In the genomic region with DNA sequence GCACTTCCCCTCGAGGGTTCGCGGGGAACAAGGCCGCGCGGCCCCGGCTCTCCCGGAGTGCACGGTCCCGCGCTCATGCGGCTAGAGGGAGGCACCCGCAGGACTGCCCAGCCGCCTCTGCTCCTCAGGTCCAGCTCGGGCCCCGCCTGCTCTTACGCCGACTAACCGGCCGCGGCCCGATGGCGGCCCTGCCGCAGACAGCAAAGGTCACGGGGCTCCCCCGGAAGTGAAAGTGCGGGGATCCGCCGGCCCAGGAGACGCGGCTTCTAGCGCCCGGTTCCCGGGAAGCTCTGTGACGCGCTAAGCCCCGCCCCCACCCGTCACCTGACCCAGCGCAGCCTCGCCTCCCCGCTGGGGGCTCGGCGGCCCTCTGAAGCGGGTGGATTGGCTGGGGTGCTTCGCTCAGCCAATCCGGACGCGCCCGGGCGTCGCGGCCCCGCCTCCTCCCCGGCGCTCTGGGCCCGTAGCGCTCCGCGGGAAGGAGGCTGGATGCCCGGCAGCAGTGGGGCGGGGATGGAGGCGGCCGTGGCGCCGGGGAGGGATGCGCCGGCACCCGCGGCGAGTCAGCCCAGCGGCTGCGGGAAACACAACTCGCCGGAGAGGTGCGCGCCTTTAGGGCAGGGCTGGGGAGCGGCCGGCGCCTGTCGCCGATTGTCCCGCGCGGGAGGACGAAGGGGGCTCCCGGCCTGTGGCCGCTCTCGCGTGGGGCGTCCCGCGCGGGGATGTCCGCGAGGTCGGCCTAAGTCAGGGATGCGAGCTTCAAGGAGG, we compare ENCODE assay signal across 8 cellular contexts. TPM values are rescaled to one million over a fixed set of nuclear protein-coding genes. Genes with fewer than 3 reads are reported as not detected.
A peak's percentile ranks its signal among the peaks of the same experiment; 100 is the strongest.
DNase-seq lines count a peak whose midpoint lies in the region; ATAC-seq, FAIRE-seq and TF ChIP-seq lines count a peak whose summit lies in the region.

A gene with protein sequence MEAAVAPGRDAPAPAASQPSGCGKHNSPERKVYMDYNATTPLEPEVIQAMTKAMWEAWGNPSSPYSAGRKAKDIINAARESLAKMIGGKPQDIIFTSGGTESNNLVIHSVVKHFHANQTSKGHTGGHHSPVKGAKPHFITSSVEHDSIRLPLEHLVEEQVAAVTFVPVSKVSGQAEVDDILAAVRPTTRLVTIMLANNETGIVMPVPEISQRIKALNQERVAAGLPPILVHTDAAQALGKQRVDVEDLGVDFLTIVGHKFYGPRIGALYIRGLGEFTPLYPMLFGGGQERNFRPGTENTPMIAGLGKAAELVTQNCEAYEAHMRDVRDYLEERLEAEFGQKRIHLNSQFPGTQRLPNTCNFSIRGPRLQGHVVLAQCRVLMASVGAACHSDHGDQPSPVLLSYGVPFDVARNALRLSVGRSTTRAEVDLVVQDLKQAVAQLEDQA (plus strand): TSS at position 460 of the 768 bp plus-strand sequence. CDS start 54 bp downstream, at position 514.

- H4K20me1 ChIP-seq in IMR-90 (ENCODE audit: insufficient read depth, low read length) = no peaks in the 10 kb centered on the region

- no peak within 1 kb of the TSS for H2BK20ac ChIP-seq in IMR-90 (ENCODE audit: low read depth, low read length)

- H3K9me1 ChIP-seq in IMR-90 (ENCODE audit: insufficient read depth, low read length) = no peaks in the 10 kb centered on the region; the same call in 1 of the 2 replicates

- H3K9ac ChIP-seq in IMR-90 (ENCODE audit: low read depth, low read length) = peak within 1 kb of the TSS; percentile 91

- in situ Hi-C loops in IMR-90 (cut with MboI; ENCODE audit: low sequenced_read_pairs) = no loop called here

- H2BK15ac ChIP-seq in IMR-90 (ENCODE audit: low read depth, low read length) = no peak within 1 kb of the TSS

- DNase-seq in D721Med (ENCODE audit: insufficient read length, low spot score) (peak; percentile 94), IMR-90 (peak; percentile 96), OCI-M1 (lab: John Stamatoyannopoulos, UW) (peak; percentile 98), activated T-cell treated with anti-CD3 and anti-CD28 coated beads for 24 hours (ENCODE audit: low read depth) (peak; percentile 95), epithelial cell of esophagus (ENCODE audit: low read depth) (peak; percentile 99), mucosa of descending colon (peak; percentile 96 to 99 (median 98))
- peak; percentile 96 for DNase-seq in stimulated activated CD8-positive, alpha-beta memory T cell treated with anti-CD3 and anti-CD28 coated beads, Interleukin-4, amount 100 ng/mL, for 24 hours (ENCODE audit: low read depth)

- peak within 1 kb of the TSS; percentile 66 for H3K18ac ChIP-seq in IMR-90 (ENCODE audit: low read depth, low read length)

- CTCF ChIA-PET in IMR-90 (lab: Yijun Ruan, JAX) = interaction anchor here (1.4 kb wide), 1 partner anchor 15 kb away, joined by 4 read pairs; no protein-coding TSS in a partner anchor

- POLR2A ChIA-PET in IMR-90 (lab: Charles Lee; ENCODE audit: unreplicated experiment) = interaction anchor here (0.6 kb wide), 1 partner anchor 674 kb away, joined by 3 read pairs; no protein-coding TSS in a partner anchor

- peak within 1 kb of the TSS; percentile 87 for H4K5ac ChIP-seq in IMR-90 (ENCODE audit: low read depth, low read length)

- no peaks in the 10 kb centered on the region for H3K27me3 ChIP-seq in IMR-90 (ENCODE audit: control insufficient read depth, insufficient read depth, low read length)

- no peaks in the 10 kb centered on the region for H3K9me3 ChIP-seq in IMR-90 (ENCODE audit: control insufficient read depth, insufficient read depth, low read length)
- H3K9me3 ChIP-seq in mucosa of descending colon = no peaks in the 10 kb centered on the region

- H3K14ac ChIP-seq in IMR-90 (replicated peaks; ENCODE audit: low read depth, low read length) = peak within 1 kb of the TSS; percentile 78

- TF ChIP-seq CTCF in D721Med (IDR thresholded peaks at IDR 0.05; ENCODE audit: insufficient read depth, missing control alignments) = no peak
- no peak for TF ChIP-seq CTCF in IMR-90 (conservative IDR thresholded peaks at IDR 0.05; ENCODE audit: low read depth, low read length)
- TF ChIP-seq CTCF in epithelial cell of esophagus (IDR thresholded peaks at IDR 0.05; ENCODE audit: insufficient read depth, low read depth, low read length, missing control alignments) = no peak
- no peak for TF ChIP-seq CTCF in mucosa of descending colon (IDR thresholded peaks at IDR 0.05)

- peak within 1 kb of the TSS; percentile 97 for H2AFZ ChIP-seq in IMR-90 (replicated peaks; ENCODE audit: low read length, poor library complexity)

- H3K4ac ChIP-seq in IMR-90 (ENCODE audit: low read depth, low read length) = peak within 1 kb of the TSS; percentile 90

- H3K79me1 ChIP-seq in IMR-90 (ENCODE audit: low read depth in 1 of 2, low read length in 2 of 2) = peaks cover 8 to 36% of the 10 kb centered on the region in 2 experiments

- peak within 1 kb of the TSS; percentile 88 for H2AK9ac ChIP-seq in IMR-90 (replicated peaks; ENCODE audit: low read depth, low read length, poor library complexity)

- TF ChIP-seq POLR2A in IMR-90 (IDR thresholded peaks at IDR 0.05; ENCODE audit: low read depth, low read length) = peak; percentile 85

- ATAC-seq in GM21526 (IDR thresholded peaks at IDR 0.05; ENCODE audit: low FRiP score, unreplicated experiment) (peak; percentile 97), IMR-90 (ENCODE audit: low read depth) (peak; percentile 98), mucosa of descending colon (peak; percentile 98)

- H2BK120ac ChIP-seq in IMR-90 (ENCODE audit: low read depth, low read length) = peak within 1 kb of the TSS; percentile 44; the same call in 1 of the 2 replicates

- BruUV-seq in IMR-90 (replicated peaks; lab: Mats Ljungman, UMichigan) = no TSS peak

- 0% methylated on average over 22 of the region's 97 CpGs; no CpG with 5 or more reads in 1 of the 2 experiments for WGBS in IMR-90 (ENCODE audit: extremely low coverage in 2 of 2, insufficient read length in 1 of 2), 2 experiments

- dilution Hi-C loops in IMR-90 (cut with HindIII; ENCODE audit: low sequenced_read_pairs, unreplicated experiment) = no loop called here

- no peak for FAIRE-seq in D721Med (lab: Jason Lieb, UNC)

- no peaks in the 10 kb centered on the region; the same call in 1 of the 2 replicates for H3K36me3 ChIP-seq in IMR-90 (ENCODE audit: control insufficient read depth, insufficient read depth, low read length)
- no peaks in the 10 kb centered on the region for H3K36me3 ChIP-seq in mucosa of descending colon (ENCODE audit: low read depth)

- TF ChIP-seq RAD21 in IMR-90 (IDR thresholded peaks at IDR 0.05; ENCODE audit: low read length) = peak; percentile 18; the same call in 1 of the 2 replicates

- peak within 1 kb of the TSS; percentile 83 for H3K4me3 ChIP-seq in IMR-90 (ENCODE audit: insufficient read depth, low read depth, low read length)
- H3K4me3 ChIP-seq in epithelial cell of esophagus (ENCODE audit: low read length) = peak within 1 kb of the TSS; percentile 85
- H3K4me3 ChIP-seq in mucosa of descending colon = peak within 1 kb of the TSS; percentile 74

- H3K4me1 ChIP-seq in IMR-90 (ENCODE audit: control insufficient read depth, insufficient read depth, low read length) (no peaks in the 10 kb centered on the region; the same call in 1 of the 2 replicates), mucosa of descending colon (ENCODE audit: low read depth) (peaks cover 9% of the 10 kb centered on the region)

- H4K91ac ChIP-seq in IMR-90 (ENCODE audit: insufficient read depth, low read depth, low read length) = peak within 1 kb of the TSS; percentile 78

- H2AK5ac ChIP-seq in IMR-90 (ENCODE audit: low read depth, low read length) = peak within 1 kb of the TSS; percentile 30

- peak within 1 kb of the TSS; percentile 65 for H3K27ac ChIP-seq in IMR-90 (ENCODE audit: insufficient read depth, low read length)

- H2BK5ac ChIP-seq in IMR-90 (ENCODE audit: low read depth, low read length, poor library complexity, severe bottlenecking) = peak within 1 kb of the TSS; percentile 48

- peak within 1 kb of the TSS; percentile 98 for H3K23ac ChIP-seq in IMR-90 (ENCODE audit: low read depth, low read length)

- peak within 1 kb of the TSS; percentile 97 for H3K4me2 ChIP-seq in IMR-90 (ENCODE audit: low read depth, low read length)

- H3K56ac ChIP-seq in IMR-90 (ENCODE audit: extremely low read depth, insufficient read depth, low read length) = peak within 1 kb of the TSS; percentile 45; the same call in 1 of the 2 replicates

- intact Hi-C loops in IMR-90 (cut with micrococcal nuclease) (loop anchor here (1.0 to 5.0 kb wide), 4 partner anchors 93 to 202 kb away; a partner anchor contains a TSS), mucosa of descending colon (cut with DNase I, micrococcal nuclease) (no loop called here)

- peak within 1 kb of the TSS; percentile 91 to 97 for H4K8ac ChIP-seq in IMR-90 (ENCODE audit: low read depth in 2 of 2, low read length in 2 of 2)

TF ChIP-seq in IMR-90, 13 proteins besides CTCF, POLR2A, EP300 and RAD21 (continues in another document):
- TF ChIP-seq, protein P1, sequence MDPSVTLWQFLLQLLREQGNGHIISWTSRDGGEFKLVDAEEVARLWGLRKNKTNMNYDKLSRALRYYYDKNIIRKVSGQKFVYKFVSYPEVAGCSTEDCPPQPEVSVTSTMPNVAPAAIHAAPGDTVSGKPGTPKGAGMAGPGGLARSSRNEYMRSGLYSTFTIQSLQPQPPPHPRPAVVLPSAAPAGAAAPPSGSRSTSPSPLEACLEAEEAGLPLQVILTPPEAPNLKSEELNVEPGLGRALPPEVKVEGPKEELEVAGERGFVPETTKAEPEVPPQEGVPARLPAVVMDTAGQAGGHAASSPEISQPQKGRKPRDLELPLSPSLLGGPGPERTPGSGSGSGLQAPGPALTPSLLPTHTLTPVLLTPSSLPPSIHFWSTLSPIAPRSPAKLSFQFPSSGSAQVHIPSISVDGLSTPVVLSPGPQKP (IDR thresholded peaks at IDR 0.05; ENCODE audit: borderline replicate concordance, low read depth, low read length) = no peak
- TF ChIP-seq BHLHE40 (IDR thresholded peaks at IDR 0.05; ENCODE audit: low read depth, low read length) (peak; percentile 22; the same call in 1 of the 2 replicates), MXI1 (IDR thresholded peaks at IDR 0.05; ENCODE audit: borderline replicate concordance, low read depth, low read length) (peak; percentile 26; the same call in 1 of the 2 replicates), RFX5 (IDR thresholded peaks at IDR 0.05; ENCODE audit: low read depth, low read length) (no peak), CHD1 (IDR thresholded peaks at IDR 0.05; ENCODE audit: low read depth, low read length) (no peak), RCOR1 (IDR thresholded peaks at IDR 0.05; ENCODE audit: insufficient replicate concordance, low read length) (no peak), MAZ (IDR thresholded peaks at IDR 0.05; ENCODE audit: borderline replicate concordance, low read depth, low read length) (peak; percentile 96), NFE2L2 (IDR thresholded peaks at IDR 0.05; ENCODE audit: low read depth, low read length) (no peak), CEBPB (IDR thresholded peaks at IDR 0.05; ENCODE audit: low read depth, low read length) (no peak), SMC3 (IDR thresholded peaks at IDR 0.05; ENCODE audit: low read depth, low read length) (no peak)

RNA-seq across cellular contexts. Expression of the gene that starts here (rescaled TPM):
- total RNA-seq in IMR-90 (2012; rRNA removed) (8.6 and 12.2 TPM in 2 replicates), mucosa of descending colon (10 to 100 TPM; 11.2 to 19.8 (median 19.5) TPM)
- 10.5 and 11.5 TPM in 2 replicates for polyA plus RNA-seq in IMR-90 (2012; rRNA removed)
- polyA plus RNA-seq in IMR-90 (2012; cell fraction: cytosol; rRNA removed) = 6.0 and 9.5 TPM in 2 replicates
- 17.5 and 22.5 TPM in 2 replicates for polyA plus RNA-seq in IMR-90 (2012; cell fraction: nucleus; rRNA removed; ENCODE audit: low replicate concordance)

Comparison
In these comparisons a context has a peak if more than half of its experiments do, and no peak if none do; other contexts are left out.
1. Peak in every context shown above with its lines: DNase-seq, ATAC-seq, H3K4me3 ChIP-seq and H3K27ac ChIP-seq.